17 cellular contexts compared by ENCODE assay signal in the genomic region with DNA sequence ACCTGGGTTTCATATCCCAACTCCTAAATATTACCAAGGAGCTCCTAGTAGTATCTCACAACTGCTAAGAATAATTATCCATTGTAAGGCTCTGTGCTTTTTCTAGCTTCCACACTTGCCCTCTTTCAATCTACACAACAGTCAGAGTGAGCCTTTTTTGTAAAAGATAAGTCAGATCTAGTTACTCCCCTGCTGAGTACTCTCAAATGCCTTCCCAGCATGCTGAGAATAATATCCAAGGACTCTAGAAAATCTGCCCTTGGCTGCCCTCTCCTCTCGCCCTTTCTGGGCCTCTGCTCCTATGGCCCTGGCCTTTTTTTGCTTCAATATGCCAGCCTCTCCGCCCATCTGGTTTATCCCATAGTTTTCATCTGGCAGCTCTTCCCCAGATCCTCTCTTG.
DNase-seq lines count a peak whose midpoint lies in the region; ATAC-seq and TF ChIP-seq lines count a peak whose summit lies in the region.
"Had no signal": no experiment of that assay in that cellular context is flagged by ENCODE, and none has a peak within 500 bp of the region (broad histone marks: within the 10 kb centered on the region; RNA-seq: fewer than 3 reads in every experiment).

No MANE protein-coding gene starts in this region.

- H3K36me3 ChIP-seq in MG63 (no peaks in the 10 kb centered on the region), mesenchymal stem cell (ENCODE audit: control insufficient read depth in 1 of 2, insufficient read depth in 2 of 2, low read depth in 1 of 2, low read length in 2 of 2) (no peaks in the 10 kb centered on the region), esophagus squamous epithelium (no peaks in the 10 kb centered on the region)
- H3K36me3 ChIP-seq: ascending aorta had no signal

- peak; percentile 28 for DNase-seq in Daoy (ENCODE audit: low read depth)
- DNase-seq in MG63: peak; percentile 30
- no peak for DNase-seq in mesenchymal stem cell
- no peak for DNase-seq in activated naive CD4-positive, alpha-beta T cell (lab: John Stamatoyannopoulos, UW)
- DNase-seq in esophagus squamous epithelium (lab: John Stamatoyannopoulos, UW): no peak
- DNase-seq in activated CD4-positive, alpha-beta memory T cell treated with anti-CD3 and anti-CD28 coated beads for 36 hours: no peak
- DNase-seq: GOT3, occipital lobe had no signal

- no peaks in the 10 kb centered on the region for H3K36me3 Mint-ChIP-seq in brain
- no peaks in the 10 kb centered on the region for H3K36me3 Mint-ChIP-seq in activated CD4-positive, alpha-beta memory T cell treated with anti-CD3 and anti-CD28 coated beads for 36 hours
- H3K36me3 Mint-ChIP-seq: stimulated activated memory B cell treated with anti-CD40 and anti-IgM and Interleukin-4, amounts not matched to agents 10 μg/mL and 1 μg/mL and 100 μg/mL, for 72 hours had no signal

- H2AFZ ChIP-seq in mesenchymal stem cell (ENCODE audit: low read depth, low read length): no peak overlapping the region

- H3K14ac ChIP-seq in mesenchymal stem cell (ENCODE audit: low read length in 2 of 2): no peak overlapping the region

- H4K8ac ChIP-seq in mesenchymal stem cell (ENCODE audit: low read length): peak overlapping the region; percentile 85

- H3K4ac ChIP-seq in mesenchymal stem cell (ENCODE audit: low read depth in 1 of 2, low read length in 2 of 2): no peak overlapping the region

- H3K27me3 Mint-ChIP-seq in brain: peaks cover 6% of the 10 kb centered on the region
- peaks cover 2% of the 10 kb centered on the region for H3K27me3 Mint-ChIP-seq in activated CD4-positive, alpha-beta memory T cell treated with anti-CD3 and anti-CD28 coated beads for 36 hours
- H3K27me3 Mint-ChIP-seq: activated T-helper 17 cell treated with anti-CD3 and anti-CD28 coated beads, Interleukin-2, amount 50 U/mL, for 72 hours; B cell; stimulated activated memory B cell treated with anti-CD40 and anti-IgM and Interleukin-4, amounts not matched to agents 10 μg/mL and 1 μg/mL and 100 μg/mL, for 72 hours had no signal

- H3K23ac ChIP-seq in mesenchymal stem cell (ENCODE audit: low read length in 2 of 2): no peak overlapping the region

- H3K4me2 ChIP-seq in mesenchymal stem cell (ENCODE audit: low read length, poor library complexity, severe bottlenecking): no peak overlapping the region

- peak overlapping the region; percentile 42 to 66 for H2BK12ac ChIP-seq in mesenchymal stem cell (ENCODE audit: low read length in 2 of 2)

- H2AK5ac ChIP-seq in mesenchymal stem cell (ENCODE audit: low read length, severe bottlenecking): no peak overlapping the region

- no peak for ATAC-seq in GM19463 (IDR thresholded peaks at IDR 0.05; ENCODE audit: unreplicated experiment)
- ATAC-seq: activated T-helper 17 cell treated with anti-CD3 and anti-CD28 coated beads, Interleukin-2, amount 50 U/mL, for 72 hours; stimulated activated memory B cell treated with anti-CD40 and anti-IgM and Interleukin-4, amounts not matched to agents 10 μg/mL and 1 μg/mL and 100 μg/mL, for 72 hours had no signal

- peaks cover 22% of the 10 kb centered on the region for H3K4me1 Mint-ChIP-seq in brain
- no peaks in the 10 kb centered on the region for H3K4me1 Mint-ChIP-seq in activated CD4-positive, alpha-beta memory T cell treated with anti-CD3 and anti-CD28 coated beads for 36 hours (ENCODE audit: low read depth)
- H3K4me1 Mint-ChIP-seq: activated T-helper 17 cell treated with anti-CD3 and anti-CD28 coated beads, Interleukin-2, amount 50 U/mL, for 72 hours; B cell; stimulated activated memory B cell treated with anti-CD40 and anti-IgM and Interleukin-4, amounts not matched to agents 10 μg/mL and 1 μg/mL and 100 μg/mL, for 72 hours had no signal

- H3K4me3 Mint-ChIP-seq in brain: no peak overlapping the region
- H3K4me3 Mint-ChIP-seq in activated CD4-positive, alpha-beta memory T cell treated with anti-CD3 and anti-CD28 coated beads for 36 hours: no peak overlapping the region
- H3K4me3 Mint-ChIP-seq: activated T-helper 17 cell treated with anti-CD3 and anti-CD28 coated beads, Interleukin-2, amount 50 U/mL, for 72 hours; B cell; stimulated activated memory B cell treated with anti-CD40 and anti-IgM and Interleukin-4, amounts not matched to agents 10 μg/mL and 1 μg/mL and 100 μg/mL, for 72 hours had no signal

- H4K91ac ChIP-seq in mesenchymal stem cell (ENCODE audit: low read length): no peak overlapping the region

- no peak for TF ChIP-seq POLR2A in esophagus squamous epithelium (IDR thresholded peaks at IDR 0.05)

- H3K4me1 ChIP-seq in mesenchymal stem cell (ENCODE audit: control insufficient read depth, insufficient read depth, low read depth, low read length) (peaks cover 2% of the 10 kb centered on the region), esophagus squamous epithelium (peaks cover 0 to 12% (median 0%) of the 10 kb centered on the region in 3 donors)
- H3K4me1 ChIP-seq: ascending aorta had no signal

- H3K4me3 ChIP-seq in MG63: no peak overlapping the region
- peak overlapping the region in 1 of 2 experiments; percentile 36 for H3K4me3 ChIP-seq in mesenchymal stem cell (ENCODE audit: insufficient read depth in 1 of 2, low read depth in 1 of 2, low read length in 2 of 2)
- no peak overlapping the region for H3K4me3 ChIP-seq in esophagus squamous epithelium
- H3K4me3 ChIP-seq: ascending aorta, SK-N-MC, skin epidermis had no signal

- intact Hi-C loops in esophagus squamous epithelium (cut with DNase I): no loop called here
- intact Hi-C loops in activated CD4-positive, alpha-beta memory T cell treated with anti-CD3 and anti-CD28 coated beads for 36 hours (cut with micrococcal nuclease): no loop called here

- peaks cover 0 to 10% (median 4%) of the 10 kb centered on the region in 5 experiments for H3K9me3 Mint-ChIP-seq in brain
- no peaks in the 10 kb centered on the region for H3K9me3 Mint-ChIP-seq in activated CD4-positive, alpha-beta memory T cell treated with anti-CD3 and anti-CD28 coated beads for 36 hours
- H3K9me3 Mint-ChIP-seq: stimulated activated memory B cell treated with anti-CD40 and anti-IgM and Interleukin-4, amounts not matched to agents 10 μg/mL and 1 μg/mL and 100 μg/mL, for 72 hours had no signal

- WGBS in mesenchymal stem cell: 83% methylated on average over 2 of the region's 2 CpGs
- 80 to 85% methylated on average over 2 of the region's 2 CpGs for WGBS in esophagus squamous epithelium, 2 donors

- peak overlapping the region; percentile 74 for H3K9ac ChIP-seq in mesenchymal stem cell (ENCODE audit: low read length)

- peak overlapping the region in 3 of 5 experiments; percentile 1 to 6 (median 4) for H3K27ac Mint-ChIP-seq in brain
- H3K27ac Mint-ChIP-seq in activated CD4-positive, alpha-beta memory T cell treated with anti-CD3 and anti-CD28 coated beads for 36 hours: no peak overlapping the region
- H3K27ac Mint-ChIP-seq: activated T-helper 17 cell treated with anti-CD3 and anti-CD28 coated beads, Interleukin-2, amount 50 U/mL, for 72 hours; B cell; stimulated activated memory B cell treated with anti-CD40 and anti-IgM and Interleukin-4, amounts not matched to agents 10 μg/mL and 1 μg/mL and 100 μg/mL, for 72 hours had no signal

- H3K9me3 ChIP-seq in MG63 (no peaks in the 10 kb centered on the region), mesenchymal stem cell (ENCODE audit: control insufficient read depth, low read length) (no peaks in the 10 kb centered on the region), esophagus squamous epithelium (no peaks in the 10 kb centered on the region)
- H3K9me3 ChIP-seq: ascending aorta had no signal

- no peaks in the 10 kb centered on the region for H3K27me3 ChIP-seq in MG63
- no peaks in the 10 kb centered on the region for H3K27me3 ChIP-seq in mesenchymal stem cell (ENCODE audit: control insufficient read depth in 1 of 2, insufficient read depth in 1 of 2, low read length in 2 of 2)
- H3K27me3 ChIP-seq in esophagus squamous epithelium: no peaks in the 10 kb centered on the region
- H3K27me3 ChIP-seq: ascending aorta, foreskin keratinocyte had no signal

- peak overlapping the region; percentile 62 to 81 for H3K18ac ChIP-seq in mesenchymal stem cell (ENCODE audit: low read depth in 1 of 2, low read length in 2 of 2)

- CTCF ChIA-PET in activated CD4-positive, alpha-beta memory T cell treated with anti-CD3 and anti-CD28 coated beads for 36 hours (lab: Charles Lee): no interaction called here

- H2BK15ac ChIP-seq in mesenchymal stem cell (ENCODE audit: low read depth, poor library complexity, severe bottlenecking): no peak overlapping the region

- peak overlapping the region; percentile 85 for H2BK120ac ChIP-seq in mesenchymal stem cell (ENCODE audit: low read depth, low read length)

- TF ChIP-seq CTCF in brain (conservative IDR thresholded peaks at IDR 0.05) (no peak), esophagus squamous epithelium (IDR thresholded peaks at IDR 0.05) (no peak)

- no peaks in the 10 kb centered on the region for H3K79me1 ChIP-seq in mesenchymal stem cell (replicated peaks; ENCODE audit: low read length, poor library complexity, severe bottlenecking)

- H3K27ac ChIP-seq in mesenchymal stem cell (ENCODE audit: low read length, poor library complexity, severe bottlenecking) (peak overlapping the region; percentile 43), esophagus squamous epithelium (no peak overlapping the region)
- H3K27ac ChIP-seq: ascending aorta, foreskin keratinocyte, SK-N-MC had no signal

- no peak overlapping the region for H2BK5ac ChIP-seq in mesenchymal stem cell (ENCODE audit: low read depth, low read length, poor library complexity, severe bottlenecking)

- POLR2A ChIA-PET in activated CD4-positive, alpha-beta memory T cell treated with anti-CD3 and anti-CD28 coated beads for 36 hours (lab: Charles Lee): no interaction called here

Comparison
In these comparisons a context has a peak if more than half of its experiments do, and no peak if none do; other contexts are left out.
1. DNase-seq: peak in Daoy (single experiment) and MG63 (single experiment); none in mesenchymal stem cell (single experiment), activated naive CD4-positive, alpha-beta T cell (0 of 4), esophagus squamous epithelium (single experiment) and activated CD4-positive, alpha-beta memory T cell treated with anti-CD3 and anti-CD28 coated beads for 36 hours (single experiment).